ENCODE assay signal across 31 cellular contexts in the genomic region with DNA sequence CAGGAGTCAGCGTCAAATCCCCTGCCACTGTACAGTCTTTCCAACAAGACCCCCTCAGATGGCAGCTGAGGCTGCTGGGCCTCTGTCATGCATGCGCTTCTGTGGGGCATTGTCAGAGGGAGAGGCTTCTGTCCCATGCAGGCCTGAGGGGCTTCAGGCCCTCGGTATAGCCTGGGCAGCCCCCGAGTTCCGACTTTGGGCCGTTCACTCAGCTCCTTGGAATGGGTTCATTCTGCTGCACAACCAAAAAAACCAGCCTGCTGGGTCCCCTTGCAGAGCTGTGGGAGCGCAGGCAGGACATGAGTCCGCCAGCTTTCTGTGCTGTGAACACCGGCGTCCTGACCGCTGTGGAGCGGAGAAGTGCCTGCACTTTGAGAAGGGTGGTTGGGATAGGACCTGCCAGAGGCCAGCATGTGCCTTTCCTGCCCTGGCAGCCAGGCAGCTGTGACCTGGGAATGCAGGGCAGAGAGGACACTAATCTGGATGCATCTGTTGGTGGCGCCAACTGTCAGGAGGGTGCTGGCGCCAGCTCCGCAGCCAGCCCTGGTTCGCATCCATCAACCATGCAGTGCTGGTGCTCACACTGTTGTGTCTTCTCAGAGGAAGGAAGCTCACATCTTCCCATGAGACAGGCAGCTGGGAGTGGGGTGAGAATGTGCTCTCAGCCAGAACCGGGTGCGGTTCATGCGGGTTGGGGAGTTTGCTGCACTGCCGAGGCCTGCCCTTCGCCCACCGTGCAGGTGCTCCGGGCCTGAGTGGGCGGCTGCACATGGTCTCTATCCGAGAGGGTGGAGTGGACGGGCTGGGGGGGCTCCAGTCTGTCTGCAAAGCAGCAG. TPM values are rescaled to one million over a fixed set of nuclear protein-coding genes. Genes with fewer than 3 reads are reported as not detected.
A peak's percentile ranks its signal among the peaks of the same experiment; 100 is the strongest.
DNase-seq lines count a peak whose midpoint lies in the region; ATAC-seq and TF ChIP-seq lines count a peak whose summit lies in the region.
"Had no signal": no experiment of that assay in that cellular context is flagged by ENCODE, and none has a peak within 500 bp of the region (broad histone marks: within the 10 kb centered on the region; RNA-seq: fewer than 3 reads in every experiment).

No MANE protein-coding gene starts in this region.

- H3K9me3 ChIP-seq in right atrium auricular region: no peaks in the 10 kb centered on the region
- no peaks in the 10 kb centered on the region for H3K9me3 ChIP-seq in endodermal cell (ENCODE audit: control insufficient read depth, low read length)
- no peaks in the 10 kb centered on the region for H3K9me3 ChIP-seq in colonic mucosa
- H3K9me3 ChIP-seq: A549, adrenal gland, BE2C, gastrocnemius medialis, MG63, stomach, thyroid gland had no signal

- H3K4me3 ChIP-seq in right atrium auricular region (no peak overlapping the region), endodermal cell (ENCODE audit: low read length) (no peak overlapping the region), colonic mucosa (no peak overlapping the region), brain microvascular endothelial cell (ENCODE audit: low read depth, low read length) (no peak overlapping the region)
- H3K4me3 ChIP-seq: A549, adrenal gland, gastrocnemius medialis, hepatocyte, MG63, skin epidermis, stomach, thyroid gland had no signal

- in situ Hi-C loops in brain microvascular endothelial cell (cut with HindIII; ENCODE audit: low pct_ligation_motif_present, low sequenced_read_pairs): no loop called here

- intact Hi-C loops in Right ventricle myocardium superior (cut with DNase I): no loop called here
- intact Hi-C loops in colonic mucosa (cut with DNase I): no loop called here

- DNase-seq in Right ventricle myocardium superior (peak; percentile 54), right atrium auricular region (ENCODE audit: low spot score) (no peak), left lobe of liver (ENCODE audit: low spot score) (no peak), endodermal cell (no peak), colonic mucosa (no peak), brain microvascular endothelial cell (no peak), NOMO-1 (lab: John Stamatoyannopoulos, UW; ENCODE audit: unreplicated experiment in 2 of 2) (no peak)
- DNase-seq: activated CD4-positive, alpha-beta T cell treated with anti-CD3 and anti-CD28 coated beads, Interleukin-2, amount 50 U/mL, for 1 hour; activated naive CD4-positive, alpha-beta T cell treated with anti-CD3 and anti-CD28 coated beads for 36 hours; activated T-cell treated with anti-CD3 and anti-CD28 coated beads, Interleukin-2, amount 50 U/mL, for 72 hours; adrenal gland; BE2C; Caco-2; DND-41; effector memory CD8-positive, alpha-beta T cell; gastrocnemius medialis; KG1; MG63; naive B cell; NCI-H1105 treated with DMSO at 0.1 percent for 48 hours; NCI-H2081 treated with DMSO at 0.1 percent for 48 hours; OCI-M1; stimulated activated CD4-positive, alpha-beta T cell treated with anti-CD3 and anti-CD28 coated beads, Interleukin-1b, Interleukin-23, amount 100 ng/mL, for 48 hours; stimulated activated CD8-positive, alpha-beta memory T cell treated with anti-CD3 and anti-CD28 coated beads, Interleukin-4, amount 100 ng/mL, for 48 hours; stomach; T-helper 9 cell had no signal

- H3K27me3 ChIP-seq in right atrium auricular region: no peaks in the 10 kb centered on the region
- H3K27me3 ChIP-seq in endodermal cell (ENCODE audit: control insufficient read depth, insufficient read depth, low read length, poor library complexity, severe bottlenecking): no peaks in the 10 kb centered on the region
- H3K27me3 ChIP-seq in colonic mucosa: no peaks in the 10 kb centered on the region
- H3K27me3 ChIP-seq in brain microvascular endothelial cell (replicated peaks): no peaks in the 10 kb centered on the region
- H3K27me3 ChIP-seq: adrenal gland, BE2C, gastrocnemius medialis, hepatocyte, MG63, stomach, thyroid gland had no signal

- H3K4me3 Mint-ChIP-seq in endodermal cell: no peak overlapping the region
- H3K4me3 Mint-ChIP-seq: activated naive CD4-positive, alpha-beta T cell treated with anti-CD3 and anti-CD28 coated beads for 36 hours; activated T-cell treated with anti-CD3 and anti-CD28 coated beads, Interleukin-2, amount 50 U/mL, for 72 hours; effector memory CD8-positive, alpha-beta T cell had no signal

- H3K27ac ChIP-seq in right atrium auricular region (no peak overlapping the region), cingulate gyrus (ENCODE audit: low read depth, low read length) (peak overlapping the region; percentile 39), endodermal cell (ENCODE audit: low read depth, low read length) (no peak overlapping the region), colonic mucosa (no peak overlapping the region), brain microvascular endothelial cell (no peak overlapping the region)
- H3K27ac ChIP-seq: A549, adrenal gland, gastrocnemius medialis, hepatocyte, stomach, thyroid gland had no signal

- H3K9ac ChIP-seq in endodermal cell (ENCODE audit: extremely low read depth, low read length, poor library complexity, severe bottlenecking) (no peak overlapping the region), colonic mucosa (ENCODE audit: low read depth in 2 of 2, low read length in 2 of 2) (no peak overlapping the region)

- no peaks in the 10 kb centered on the region for H3K9me3 Mint-ChIP-seq in endodermal cell
- H3K9me3 Mint-ChIP-seq: effector memory CD8-positive, alpha-beta T cell had no signal

- H3K4me1 ChIP-seq in right atrium auricular region: no peaks in the 10 kb centered on the region
- H3K4me1 ChIP-seq in endodermal cell (ENCODE audit: control insufficient read depth, insufficient read depth, low read length): no peaks in the 10 kb centered on the region
- H3K4me1 ChIP-seq in colonic mucosa: no peaks in the 10 kb centered on the region
- H3K4me1 ChIP-seq: A549, adrenal gland, BE2C, Caco-2, stomach had no signal

- ATAC-seq in Right ventricle myocardium superior (ENCODE audit: poor library complexity) (peak; percentile 88), left lobe of liver (peak; percentile 16)
- ATAC-seq: A549; activated T-cell treated with anti-CD3 and anti-CD28 coated beads, Interleukin-2, amount 50 U/mL, for 72 hours; effector memory CD8-positive, alpha-beta T cell had no signal

- H3K27me3 Mint-ChIP-seq in endodermal cell (ENCODE audit: insufficient read depth): no peaks in the 10 kb centered on the region

- no peaks in the 10 kb centered on the region for H3K4me1 Mint-ChIP-seq in endodermal cell

- H3K36me3 Mint-ChIP-seq in endodermal cell (ENCODE audit: low read depth): no peaks in the 10 kb centered on the region

- H3K27ac Mint-ChIP-seq in endodermal cell: no peak overlapping the region
- H3K27ac Mint-ChIP-seq: activated naive CD4-positive, alpha-beta T cell treated with anti-CD3 and anti-CD28 coated beads for 36 hours; activated T-cell treated with anti-CD3 and anti-CD28 coated beads, Interleukin-2, amount 50 U/mL, for 72 hours; effector memory CD8-positive, alpha-beta T cell; naive B cell had no signal

- no peak for TF ChIP-seq CTCF in right atrium auricular region (IDR thresholded peaks at IDR 0.05)
- TF ChIP-seq CTCF in endodermal cell (conservative IDR thresholded peaks at IDR 0.05): no peak
- TF ChIP-seq CTCF in colonic mucosa (IDR thresholded peaks at IDR 0.05): no peak
- no peak for TF ChIP-seq CTCF in brain microvascular endothelial cell (IDR thresholded peaks at IDR 0.05; ENCODE audit: low read depth, low read length, missing control alignments)

- WGBS in endodermal cell (ENCODE audit: insufficient coverage in 1 of 2, insufficient read length in 1 of 2), 2 experiments: 93 to 95% methylated on average over 19 to 26 of the region's 26 CpGs

- H3K36me3 ChIP-seq in right atrium auricular region: no peaks in the 10 kb centered on the region
- H3K36me3 ChIP-seq in endodermal cell (ENCODE audit: control insufficient read depth, insufficient read depth, low read length): no peaks in the 10 kb centered on the region
- no peaks in the 10 kb centered on the region for H3K36me3 ChIP-seq in colonic mucosa
- no peaks in the 10 kb centered on the region for H3K36me3 ChIP-seq in brain microvascular endothelial cell (replicated peaks)
- H3K36me3 ChIP-seq: adrenal gland, BE2C, gastrocnemius medialis, MG63, stomach, thyroid gland had no signal

RNA-seq across cellular contexts. Expression of a gene that starts 14.3 kb away (rescaled TPM):
- total RNA-seq in Right ventricle myocardium superior: 5.1 TPM
- total RNA-seq in right atrium auricular region: 1 to 10 TPM; 3.5 to 8.1 TPM
- 1.3 TPM for total RNA-seq in left lobe of liver
- 10 to 100 TPM; 50.3 to 54.7 TPM for total RNA-seq in endodermal cell
- polyA plus RNA-seq in endodermal cell (2013, experiment 1 of 2): 18.8 TPM
- 16.0 TPM for polyA plus RNA-seq in endodermal cell (2013, experiment 2 of 2)
- 1 to 10 TPM; 1.6 to 2.6 TPM for total RNA-seq in colonic mucosa
